17 cellular contexts compared by ENCODE assay signal in the genomic region with DNA sequence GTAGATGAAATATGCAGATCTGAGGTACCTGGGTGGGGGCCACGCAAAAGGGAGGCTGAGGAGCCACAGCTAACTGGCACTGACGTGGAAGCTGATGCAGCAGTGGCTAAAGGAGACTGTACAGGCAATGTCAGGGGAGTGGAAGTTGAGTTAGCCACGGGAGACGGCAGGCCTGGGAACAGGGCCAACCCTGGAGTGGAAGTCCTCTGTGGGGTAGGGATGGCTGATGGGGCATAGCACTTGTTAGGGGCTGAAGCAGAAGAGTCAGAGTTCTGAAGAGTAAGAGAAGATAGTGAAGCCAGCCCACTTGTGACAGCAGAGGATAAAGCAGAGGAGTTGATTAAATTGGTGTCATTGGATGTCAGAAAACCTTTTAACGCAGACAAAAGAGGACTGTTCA. TPM values are rescaled to one million over a fixed set of nuclear protein-coding genes. Genes with fewer than 3 reads are reported as not detected.
A peak's percentile ranks its signal among the peaks of the same experiment; 100 is the strongest.
DNase-seq lines count a peak whose midpoint lies in the region; ATAC-seq and TF ChIP-seq lines count a peak whose summit lies in the region.
"Had no signal": no experiment of that assay in that cellular context is flagged by ENCODE, and none has a peak within 500 bp of the region (broad histone marks: within the 10 kb centered on the region; RNA-seq: fewer than 3 reads in every experiment).

No MANE protein-coding gene starts in this region.

- ATAC-seq in stimulated activated naive CD8-positive, alpha-beta T cell treated with anti-CD3 and anti-CD28 coated beads, Interleukin-15, amount 100 ng/mL, for 72 hours = no peak
- no peak for ATAC-seq in central memory CD8-positive, alpha-beta T cell (replicated peaks; ENCODE audit: extremely low read depth, poor library complexity, severe bottlenecking)
- no peak for ATAC-seq in natural killer cell
- ATAC-seq: A549, HCT116 had no signal

- intact Hi-C loops in natural killer cell (cut with micrococcal nuclease) = no loop called here

- no peaks in the 10 kb centered on the region for H3K27me3 Mint-ChIP-seq in activated T-cell treated with anti-CD3 and anti-CD28 coated beads, Interleukin-2, amount 50 U/mL, for 24 hours
- no peaks in the 10 kb centered on the region for H3K27me3 Mint-ChIP-seq in stimulated activated naive CD8-positive, alpha-beta T cell treated with anti-CD3 and anti-CD28 coated beads, Interleukin-15, Interleukin-2, amounts not matched to agents 100 ng/mL and 50 ng/mL, for 24 hours
- H3K27me3 Mint-ChIP-seq in stimulated activated naive CD8-positive, alpha-beta T cell treated with anti-CD3 and anti-CD28 coated beads, Interleukin-15, amount 100 ng/mL, for 72 hours = no peaks in the 10 kb centered on the region
- H3K27me3 Mint-ChIP-seq in central memory CD8-positive, alpha-beta T cell = no peaks in the 10 kb centered on the region
- H3K27me3 Mint-ChIP-seq in natural killer cell (ENCODE audit: low read depth in 2 of 2) = no peaks in the 10 kb centered on the region
- H3K27me3 Mint-ChIP-seq: CD4-positive, alpha-beta memory T cell had no signal

- no peak overlapping the region for H3K4me3 Mint-ChIP-seq in activated T-cell treated with anti-CD3 and anti-CD28 coated beads, Interleukin-2, amount 50 U/mL, for 24 hours
- no peak overlapping the region for H3K4me3 Mint-ChIP-seq in stimulated activated naive CD8-positive, alpha-beta T cell treated with anti-CD3 and anti-CD28 coated beads, Interleukin-15, Interleukin-2, amounts not matched to agents 100 ng/mL and 50 ng/mL, for 24 hours
- H3K4me3 Mint-ChIP-seq in stimulated activated naive CD8-positive, alpha-beta T cell treated with anti-CD3 and anti-CD28 coated beads, Interleukin-15, amount 100 ng/mL, for 72 hours = no peak overlapping the region
- no peak overlapping the region for H3K4me3 Mint-ChIP-seq in central memory CD8-positive, alpha-beta T cell
- no peak overlapping the region for H3K4me3 Mint-ChIP-seq in natural killer cell
- H3K4me3 Mint-ChIP-seq: CD4-positive, alpha-beta memory T cell; HFFc6 had no signal

- no peak for DNase-seq in activated T-cell treated with anti-CD3 and anti-CD28 coated beads, Interleukin-2, amount 50 U/mL, for 24 hours
- DNase-seq in activated T-cell treated with anti-CD3 and anti-CD28 coated beads, Interleukin-2, amount 50 U/mL, for 1 hour = no peak
- no peak for DNase-seq in stimulated activated naive CD8-positive, alpha-beta T cell treated with anti-CD3 and anti-CD28 coated beads, Interleukin-15, amount 100 ng/mL, for 72 hours
- no peak for DNase-seq in central memory CD8-positive, alpha-beta T cell (ENCODE audit: low spot score in 2 of 2)
- DNase-seq in natural killer cell (no peak), GDM1 (lab: John Stamatoyannopoulos, UW) (no peak), HPDE6-E6E7 (ENCODE audit: extremely low spot score) (no peak)
- DNase-seq: AML-193; CD4-positive, alpha-beta memory T cell; DMS 273 treated with DMSO at 0.1 percent for 48 hours; DMS53; GOT3; H7; HFFc6 had no signal

- H3K36me3 Mint-ChIP-seq in activated T-cell treated with anti-CD3 and anti-CD28 coated beads, Interleukin-2, amount 50 U/mL, for 24 hours (ENCODE audit: low read depth) = peaks cover 93% of the 10 kb centered on the region
- peaks cover 80% of the 10 kb centered on the region for H3K36me3 Mint-ChIP-seq in stimulated activated naive CD8-positive, alpha-beta T cell treated with anti-CD3 and anti-CD28 coated beads, Interleukin-15, Interleukin-2, amounts not matched to agents 100 ng/mL and 50 ng/mL, for 24 hours (ENCODE audit: low read depth)
- H3K36me3 Mint-ChIP-seq in central memory CD8-positive, alpha-beta T cell (ENCODE audit: insufficient read depth) = peaks cover 59% of the 10 kb centered on the region
- peaks cover 36% of the 10 kb centered on the region for H3K36me3 Mint-ChIP-seq in natural killer cell

- peaks cover 6% of the 10 kb centered on the region for H3K4me1 Mint-ChIP-seq in activated T-cell treated with anti-CD3 and anti-CD28 coated beads, Interleukin-2, amount 50 U/mL, for 24 hours (ENCODE audit: low read depth)
- peaks cover 9% of the 10 kb centered on the region for H3K4me1 Mint-ChIP-seq in stimulated activated naive CD8-positive, alpha-beta T cell treated with anti-CD3 and anti-CD28 coated beads, Interleukin-15, Interleukin-2, amounts not matched to agents 100 ng/mL and 50 ng/mL, for 24 hours (ENCODE audit: low read depth)
- H3K4me1 Mint-ChIP-seq in stimulated activated naive CD8-positive, alpha-beta T cell treated with anti-CD3 and anti-CD28 coated beads, Interleukin-15, amount 100 ng/mL, for 72 hours = peaks cover 6% of the 10 kb centered on the region
- peaks cover 7% of the 10 kb centered on the region for H3K4me1 Mint-ChIP-seq in central memory CD8-positive, alpha-beta T cell
- H3K4me1 Mint-ChIP-seq in natural killer cell = peaks cover 16% of the 10 kb centered on the region in 2 donors

- H3K9me3 Mint-ChIP-seq in activated T-cell treated with anti-CD3 and anti-CD28 coated beads, Interleukin-2, amount 50 U/mL, for 24 hours = no peaks in the 10 kb centered on the region
- H3K9me3 Mint-ChIP-seq in stimulated activated naive CD8-positive, alpha-beta T cell treated with anti-CD3 and anti-CD28 coated beads, Interleukin-15, Interleukin-2, amounts not matched to agents 100 ng/mL and 50 ng/mL, for 24 hours = no peaks in the 10 kb centered on the region
- H3K9me3 Mint-ChIP-seq in stimulated activated naive CD8-positive, alpha-beta T cell treated with anti-CD3 and anti-CD28 coated beads, Interleukin-15, amount 100 ng/mL, for 72 hours = no peaks in the 10 kb centered on the region
- H3K9me3 Mint-ChIP-seq in central memory CD8-positive, alpha-beta T cell = no peaks in the 10 kb centered on the region
- no peaks in the 10 kb centered on the region for H3K9me3 Mint-ChIP-seq in natural killer cell
- H3K9me3 Mint-ChIP-seq: CD4-positive, alpha-beta memory T cell; HFFc6 had no signal

- peak overlapping the region; percentile 19 for H3K27ac Mint-ChIP-seq in activated T-cell treated with anti-CD3 and anti-CD28 coated beads, Interleukin-2, amount 50 U/mL, for 24 hours
- peak overlapping the region; percentile 63 for H3K27ac Mint-ChIP-seq in stimulated activated naive CD8-positive, alpha-beta T cell treated with anti-CD3 and anti-CD28 coated beads, Interleukin-15, Interleukin-2, amounts not matched to agents 100 ng/mL and 50 ng/mL, for 24 hours
- peak overlapping the region in 1 of 2 donors; percentile 91 for H3K27ac Mint-ChIP-seq in stimulated activated naive CD8-positive, alpha-beta T cell treated with anti-CD3 and anti-CD28 coated beads, Interleukin-15, amount 100 ng/mL, for 72 hours
- peak overlapping the region; percentile 23 for H3K27ac Mint-ChIP-seq in central memory CD8-positive, alpha-beta T cell (ENCODE audit: low read depth)
- peak overlapping the region in 1 of 2 donors; percentile 10 for H3K27ac Mint-ChIP-seq in natural killer cell
- H3K27ac Mint-ChIP-seq: HFFc6 had no signal

- no peak for TF ChIP-seq CTCF in natural killer cell (IDR thresholded peaks at IDR 0.05)

RNA-seq across cellular contexts. Expression of a gene that starts 22.8 kb away (rescaled TPM):
- not detected for total RNA-seq in natural killer cell
- total RNA-seq: CD4-positive, alpha-beta memory T cell; H7; HFFc6 had no signal

RNA-seq across cellular contexts. Expression of a gene that starts 24.4 kb away (rescaled TPM):
- total RNA-seq in natural killer cell = 10 to 100 TPM; 58.6 to 70.2 (median 61.7) TPM

RNA-seq across cellular contexts. Expression of a gene that starts 24.8 kb away (rescaled TPM):
- total RNA-seq in natural killer cell = 10 to 100 TPM; 26.0 to 36.8 (median 28.3) TPM
